Comparison of ENCODE assay signal across 15 cellular contexts in genomic region chr7:37394158-37394557, GRCh38. TPM values are rescaled to one million over a fixed set of nuclear protein-coding genes. Genes with fewer than 3 reads are reported as not detected.
A peak's percentile ranks its signal among the peaks of the same experiment; 100 is the strongest.
DNase-seq lines count a peak whose midpoint lies in the region; ATAC-seq, FAIRE-seq and TF ChIP-seq lines count a peak whose summit lies in the region.
"Had no signal": no experiment of that assay in that cellular context is flagged by ENCODE, and none has a peak within 500 bp of the region (broad histone marks: within the 10 kb centered on the region; RNA-seq: fewer than 3 reads in every experiment).

No MANE protein-coding gene starts in this region.

- DNase-seq in GM19239 (ENCODE audit: insufficient read length, low spot score) (no peak), naive B cell (no peak), GM19240 (ENCODE audit: insufficient read length, low spot score) (no peak), GDM1 (lab: John Stamatoyannopoulos, UW) (no peak), stomach (no peak)
- DNase-seq: activated T-cell treated with anti-CD3 and anti-CD28 coated beads, Interleukin-2, amount 50 U/mL, for 48 hours; heart left ventricle; MG63; NCI-H187 treated with DMSO at 0.1 percent for 48 hours; psoas muscle had no signal

- intact Hi-C loops in stomach (cut with DNase I; ENCODE audit: low total_unique reads): no loop called here

- no peaks in the 10 kb centered on the region for H3K9me3 ChIP-seq in stomach
- H3K9me3 ChIP-seq: BLaER1, heart left ventricle, MG63, psoas muscle had no signal

- no peak for TF ChIP-seq EP300 in stomach (IDR thresholded peaks at IDR 0.05)

- no peak overlapping the region for H3K27ac ChIP-seq in stomach
- H3K27ac ChIP-seq: BLaER1, psoas muscle had no signal

- H3K36me3 Mint-ChIP-seq in IgD-negative memory B cell: peaks cover 5% of the 10 kb centered on the region
- H3K36me3 Mint-ChIP-seq in naive B cell: no peaks in the 10 kb centered on the region

- TF ChIP-seq POLR2A in stomach (IDR thresholded peaks at IDR 0.05): no peak

- 46 to 73% (median 67%) methylated on average over 2 of the region's 2 CpGs for WGBS in stomach, 5 donors

- H3K27ac Mint-ChIP-seq in IgD-negative memory B cell (peak overlapping the region in 2 of 3 donors; percentile 17 to 51), naive B cell (peak overlapping the region in 4 of 6 donors; percentile 3 to 93 (median 56))
- H3K27ac Mint-ChIP-seq: nephron had no signal

- H3K4me3 Mint-ChIP-seq in IgD-negative memory B cell (peak overlapping the region in 1 of 4 donors; percentile 69), naive B cell (peak overlapping the region in 4 of 8 donors; percentile 2 to 26 (median 18))
- H3K4me3 Mint-ChIP-seq: nephron had no signal

- H3K27me3 Mint-ChIP-seq in IgD-negative memory B cell (no peaks in the 10 kb centered on the region), naive B cell (no peaks in the 10 kb centered on the region)

- ATAC-seq in GM21786 (IDR thresholded peaks at IDR 0.05; ENCODE audit: unreplicated experiment) (peak; percentile 60), naive B cell (ENCODE audit: low read depth in 2 of 2) (no peak)
- ATAC-seq: heart left ventricle, psoas muscle had no signal

- no peaks in the 10 kb centered on the region for H3K36me3 ChIP-seq in stomach
- H3K36me3 ChIP-seq: BLaER1, heart left ventricle, MG63 had no signal

- peak; percentile 8 for FAIRE-seq in GM19239 (lab: Jason Lieb, UNC)
- FAIRE-seq: islet of Langerhans had no signal

- H3K4me3 ChIP-seq in stomach: no peak overlapping the region
- H3K4me3 ChIP-seq: BLaER1, heart left ventricle, MG63, psoas muscle had no signal

- no peaks in the 10 kb centered on the region for H3K27me3 ChIP-seq in stomach
- H3K27me3 ChIP-seq: BLaER1, heart left ventricle, MG63 had no signal

- H3K4me1 Mint-ChIP-seq in IgD-negative memory B cell: peaks cover 60 to 64% (median 64%) of the 10 kb centered on the region in 3 donors
- H3K4me1 Mint-ChIP-seq in naive B cell: peaks cover 78 to 90% (median 90%) of the 10 kb centered on the region in 3 donors

- peaks cover 0 to 7% (median 3%) of the 10 kb centered on the region in 4 donors for H3K4me1 ChIP-seq in stomach
- H3K4me1 ChIP-seq: psoas muscle had no signal

- TF ChIP-seq CTCF in stomach (IDR thresholded peaks at IDR 0.05): no peak

- no peaks in the 10 kb centered on the region for H3K9me3 Mint-ChIP-seq in IgD-negative memory B cell
- no peaks in the 10 kb centered on the region for H3K9me3 Mint-ChIP-seq in naive B cell
- H3K9me3 Mint-ChIP-seq: nephron had no signal

RNA-seq across cellular contexts. Expression of gene ELMO1, which starts 54.5 kb away (rescaled TPM):
- polyA plus RNA-seq in IgD-negative memory B cell (86.5 TPM), naive B cell (ENCODE audit: low read depth in 6 of 6) (10 to 100 TPM; 42.8 to 69.9 (median 59.5) TPM), stomach (10 to 100 TPM in 1 of 3 donors, 1 to 10 TPM in 2; 4.1 to 10.2 (median 6.5) TPM)
- 100 to 1,000 TPM in 2 of 5 donors, 10 to 100 TPM in 3; 16.1 to 117 (median 74.2) TPM for total RNA-seq in stomach
